8 cellular contexts compared by ENCODE assay signal in genomic region chr20:36465109-36466080, GRCh38.
DNase-seq lines count a peak whose midpoint lies in the region; ATAC-seq and TF ChIP-seq lines count a peak whose summit lies in the region.

No MANE protein-coding gene starts in this region.

- TF ChIP-seq EP300 in sigmoid colon (IDR thresholded peaks at IDR 0.05), result no peak

- peak; percentile 97 for DNase-seq in GM23248
- peak; percentile 73 for DNase-seq in NT2/D1 (ENCODE audit: low read depth, low spot score)
- peak; percentile 32 for DNase-seq in activated T-helper 9 cell treated with anti-CD3 and anti-CD28 coated beads, Interleukin-2, amount 50 U/mL, for 16 hours (ENCODE audit: low read depth)
- DNase-seq in foreskin fibroblast, result peak; percentile 91 to 96
- DNase-seq in sigmoid colon, result peak; percentile 86
- no peak for DNase-seq in NCI-H774 (lab: John Stamatoyannopoulos, UW)

- peak overlapping the region; percentile 90 for H3K9ac ChIP-seq in GM23248
- H3K9ac ChIP-seq in NT2/D1 (ENCODE audit: insufficient read length, low read depth), result no peak overlapping the region

- peak overlapping the region; percentile 79 for H3K4me2 ChIP-seq in GM23248 (ENCODE audit: unreplicated experiment)

- no peaks in the 10 kb centered on the region for H3K9me2 ChIP-seq in GM23248 (ENCODE audit: insufficient read depth)

- intact Hi-C loops in sigmoid colon (cut with DNase I), result loop anchor here (10.0 kb wide), 2 partner anchors 279 to 399 kb away; partner anchors contain the start of gene NDRG3

- no peaks in the 10 kb centered on the region for H3K27me3 ChIP-seq in GM23248 (replicated peaks; ENCODE audit: insufficient read depth)
- no peaks in the 10 kb centered on the region for H3K27me3 ChIP-seq in NT2/D1 (ENCODE audit: insufficient read depth, insufficient read length)
- no peaks in the 10 kb centered on the region for H3K27me3 ChIP-seq in sigmoid colon

- H3K9me3 ChIP-seq in GM23248 (ENCODE audit: low read depth), result no peaks in the 10 kb centered on the region
- no peaks in the 10 kb centered on the region for H3K9me3 ChIP-seq in NT2/D1 (ENCODE audit: insufficient read depth, low read length)
- no peaks in the 10 kb centered on the region for H3K9me3 ChIP-seq in sigmoid colon

- peaks cover 82% of the 10 kb centered on the region for H3K79me2 ChIP-seq in GM23248 (ENCODE audit: insufficient read depth)

- 12 to 14% methylated on average over 12 of the region's 12 CpGs for WGBS in GM23248 (ENCODE audit: low coverage in 1 of 2, low lambda C conversion rate in 2 of 2, missing lambda C conversion rate in 2 of 2), 2 experiments
- WGBS in sigmoid colon, 2 donors, result 23 to 52% methylated on average over 12 of the region's 12 CpGs

- in situ Hi-C loops in GM23248 (cut with MboI), result no loop called here

- H3F3A ChIP-seq in GM23248 (ENCODE audit: insufficient read depth), result peaks cover 75% of the 10 kb centered on the region

- H3K27ac ChIP-seq in GM23248, result peak overlapping the region; percentile 92
- peak overlapping the region; percentile 93 to 99 (median 98) for H3K27ac ChIP-seq in sigmoid colon

- no peak for TF ChIP-seq POLR2A in sigmoid colon (IDR thresholded peaks at IDR 0.05)

- H3K4me3 ChIP-seq in GM23248 (peak overlapping the region; percentile 87), NT2/D1 (ENCODE audit: insufficient read length, low read depth) (no peak overlapping the region), foreskin fibroblast (ENCODE audit: low read depth in 1 of 2, low read length in 2 of 2) (peak overlapping the region in 1 of 2 donors; percentile 36), sigmoid colon (peak overlapping the region in 2 of 4 donors; percentile 7 to 13)

- no peaks in the 10 kb centered on the region for H3K36me3 ChIP-seq in GM23248 (ENCODE audit: low read depth)
- H3K36me3 ChIP-seq in NT2/D1 (ENCODE audit: insufficient read depth, insufficient read length, low read length), result peaks cover 38% of the 10 kb centered on the region
- no peaks in the 10 kb centered on the region for H3K36me3 ChIP-seq in sigmoid colon

- H2AFZ ChIP-seq in GM23248, result no peak overlapping the region

- H4K20me1 ChIP-seq in GM23248 (ENCODE audit: insufficient read depth), result 0 out of 2 replicates have a peak, but pooled peaks cover 6% of the 10 kb centered on the region

- no peak for TF ChIP-seq CTCF in foreskin fibroblast (IDR thresholded peaks at IDR 0.05; ENCODE audit: low read depth, low read length)
- no peak for TF ChIP-seq CTCF in sigmoid colon (IDR thresholded peaks at IDR 0.05)

- H3K4me1 ChIP-seq in GM23248 (ENCODE audit: insufficient read depth) (peaks cover 49% of the 10 kb centered on the region), NT2/D1 (ENCODE audit: insufficient read depth, insufficient read length) (peaks cover 24% of the 10 kb centered on the region), sigmoid colon (peaks cover 0 to 86% (median 81%) of the 10 kb centered on the region in 4 donors)

- ATAC-seq in GM18861 (IDR thresholded peaks at IDR 0.05; ENCODE audit: unreplicated experiment) (no peak), HG03378 (IDR thresholded peaks at IDR 0.05; ENCODE audit: unreplicated experiment) (no peak)
